1 cellular context compared by ENCODE assay signal in genomic region chr16:46853713-46854443, GRCh38.
TF ChIP-seq lines count a peak whose summit lies in the region.

No MANE protein-coding gene starts in this region.

TF ChIP-seq in HEK293, 187 proteins besides CTCF, POLR2A, EP300 and RAD21 (continued from another document):
- no peak for TF ChIP-seq ZNF280D (tag by site-specific recombination; IDR thresholded peaks at IDR 0.05)
- TF ChIP-seq ZNF292 (tag by site-specific recombination; IDR thresholded peaks at IDR 0.05; ENCODE audit: borderline replicate concordance, low read depth), result no peak
- no peak for TF ChIP-seq ZNF341 (tag by site-specific recombination; IDR thresholded peaks at IDR 0.05; ENCODE audit: low read depth)
- TF ChIP-seq ZNF544 (tag by site-specific recombination; IDR thresholded peaks at IDR 0.05), result no peak
- TF ChIP-seq ZNF26 (tag by site-specific recombination; IDR thresholded peaks at IDR 0.05), result no peak
- no peak for TF ChIP-seq ZFP3 (tag by site-specific recombination; IDR thresholded peaks at IDR 0.05; ENCODE audit: low read depth)
- no peak for TF ChIP-seq ZNF16 (tag by site-specific recombination; IDR thresholded peaks at IDR 0.05; ENCODE audit: low read depth)
- no peak for TF ChIP-seq ZNF777 (tag by site-specific recombination; IDR thresholded peaks at IDR 0.05; ENCODE audit: borderline replicate concordance)
- no peak for TF ChIP-seq ZXDB (tag by site-specific recombination; IDR thresholded peaks at IDR 0.05)
- TF ChIP-seq, protein P1, sequence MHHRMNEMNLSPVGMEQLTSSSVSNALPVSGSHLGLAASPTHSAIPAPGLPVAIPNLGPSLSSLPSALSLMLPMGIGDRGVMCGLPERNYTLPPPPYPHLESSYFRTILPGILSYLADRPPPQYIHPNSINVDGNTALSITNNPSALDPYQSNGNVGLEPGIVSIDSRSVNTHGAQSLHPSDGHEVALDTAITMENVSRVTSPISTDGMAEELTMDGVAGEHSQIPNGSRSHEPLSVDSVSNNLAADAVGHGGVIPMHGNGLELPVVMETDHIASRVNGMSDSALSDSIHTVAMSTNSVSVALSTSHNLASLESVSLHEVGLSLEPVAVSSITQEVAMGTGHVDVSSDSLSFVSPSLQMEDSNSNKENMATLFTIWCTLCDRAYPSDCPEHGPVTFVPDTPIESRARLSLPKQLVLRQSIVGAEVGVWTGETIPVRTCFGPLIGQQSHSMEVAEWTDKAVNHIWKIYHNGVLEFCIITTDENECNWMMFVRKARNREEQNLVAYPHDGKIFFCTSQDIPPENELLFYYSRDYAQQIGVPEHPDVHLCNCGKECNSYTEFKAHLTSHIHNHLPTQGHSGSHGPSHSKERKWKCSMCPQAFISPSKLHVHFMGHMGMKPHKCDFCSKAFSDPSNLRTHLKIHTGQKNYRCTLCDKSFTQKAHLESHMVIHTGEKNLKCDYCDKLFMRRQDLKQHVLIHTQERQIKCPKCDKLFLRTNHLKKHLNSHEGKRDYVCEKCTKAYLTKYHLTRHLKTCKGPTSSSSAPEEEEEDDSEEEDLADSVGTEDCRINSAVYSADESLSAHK (tag by site-specific recombination; IDR thresholded peaks at IDR 0.05), result no peak
- TF ChIP-seq ZNF501 (tag by site-specific recombination; IDR thresholded peaks at IDR 0.05), result no peak
- TF ChIP-seq ZNF324 (tag by site-specific recombination; IDR thresholded peaks at IDR 0.05), result no peak
- TF ChIP-seq ZNF571 (tag by site-specific recombination; IDR thresholded peaks at IDR 0.05), result no peak
- no peak for TF ChIP-seq ZSCAN4 (tag by site-specific recombination; IDR thresholded peaks at IDR 0.05)
- TF ChIP-seq ZNF132 (tag by site-specific recombination; IDR thresholded peaks at IDR 0.05; ENCODE audit: borderline replicate concordance), result no peak
- TF ChIP-seq ZSCAN16 (tag by site-specific recombination; IDR thresholded peaks at IDR 0.05), result no peak
- no peak for TF ChIP-seq ZNF274 (IDR thresholded peaks at IDR 0.05; ENCODE audit: low read length)
- no peak for TF ChIP-seq ZNF274 (tag by site-specific recombination; IDR thresholded peaks at IDR 0.05; ENCODE audit: borderline replicate concordance)
- TF ChIP-seq, protein P2, sequence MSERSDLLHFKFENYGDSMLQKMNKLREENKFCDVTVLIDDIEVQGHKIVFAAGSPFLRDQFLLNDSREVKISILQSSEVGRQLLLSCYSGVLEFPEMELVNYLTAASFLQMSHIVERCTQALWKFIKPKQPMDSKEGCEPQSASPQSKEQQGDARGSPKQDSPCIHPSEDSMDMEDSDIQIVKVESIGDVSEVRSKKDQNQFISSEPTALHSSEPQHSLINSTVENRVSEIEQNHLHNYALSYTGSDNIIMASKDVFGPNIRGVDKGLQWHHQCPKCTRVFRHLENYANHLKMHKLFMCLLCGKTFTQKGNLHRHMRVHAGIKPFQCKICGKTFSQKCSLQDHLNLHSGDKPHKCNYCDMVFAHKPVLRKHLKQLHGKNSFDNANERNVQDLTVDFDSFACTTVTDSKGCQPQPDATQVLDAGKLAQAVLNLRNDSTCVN (tag by site-specific recombination; optimal IDR thresholded peaks at IDR 0.05), result no peak
- no peak for TF ChIP-seq HOXA7 (CRISPR knock-in tag; IDR thresholded peaks at IDR 0.05; ENCODE audit: borderline replicate concordance)
- TF ChIP-seq ZNF654 (tag by site-specific recombination; IDR thresholded peaks at IDR 0.05; ENCODE audit: low read depth), result peak; percentile 85
- TF ChIP-seq ZNF558 (tag by site-specific recombination; IDR thresholded peaks at IDR 0.05), result no peak
- TF ChIP-seq ZNF561 (tag by site-specific recombination; IDR thresholded peaks at IDR 0.05; ENCODE audit: borderline replicate concordance), result no peak
- no peak for TF ChIP-seq ZNF184 (tag by site-specific recombination; IDR thresholded peaks at IDR 0.05)
- no peak for TF ChIP-seq AEBP2 (tag by site-specific recombination; IDR thresholded peaks at IDR 0.05; ENCODE audit: borderline replicate concordance)
- TF ChIP-seq, protein P3, sequence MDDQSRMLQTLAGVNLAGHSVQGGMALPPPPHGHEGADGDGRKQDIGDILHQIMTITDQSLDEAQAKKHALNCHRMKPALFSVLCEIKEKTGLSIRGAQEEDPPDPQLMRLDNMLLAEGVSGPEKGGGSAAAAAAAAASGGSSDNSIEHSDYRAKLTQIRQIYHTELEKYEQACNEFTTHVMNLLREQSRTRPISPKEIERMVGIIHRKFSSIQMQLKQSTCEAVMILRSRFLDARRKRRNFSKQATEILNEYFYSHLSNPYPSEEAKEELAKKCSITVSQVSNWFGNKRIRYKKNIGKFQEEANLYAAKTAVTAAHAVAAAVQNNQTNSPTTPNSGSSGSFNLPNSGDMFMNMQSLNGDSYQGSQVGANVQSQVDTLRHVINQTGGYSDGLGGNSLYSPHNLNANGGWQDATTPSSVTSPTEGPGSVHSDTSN (CRISPR knock-in tag; IDR thresholded peaks at IDR 0.05), result no peak
- TF ChIP-seq ZNF2 (tag by site-specific recombination; IDR thresholded peaks at IDR 0.05), result 0 out of 2 replicates have a peak, but pooled peaks have one; percentile 26
- TF ChIP-seq SCRT1 (tag by site-specific recombination; IDR thresholded peaks at IDR 0.05; ENCODE audit: borderline replicate concordance), result peak; percentile 95
- peak; percentile 81 for TF ChIP-seq ZNF660 (tag by site-specific recombination; IDR thresholded peaks at IDR 0.05)
- TF ChIP-seq ZNF10 (tag by site-specific recombination; IDR thresholded peaks at IDR 0.05), result no peak
- TF ChIP-seq ZIC2 (tag by site-specific recombination; IDR thresholded peaks at IDR 0.05), result peak; percentile 79
- peak; percentile 98 for TF ChIP-seq SCRT2 (tag by site-specific recombination; IDR thresholded peaks at IDR 0.05)
- no peak for TF ChIP-seq ZNF514 (tag by site-specific recombination; IDR thresholded peaks at IDR 0.05)
- no peak for TF ChIP-seq ZNF394 (tag by site-specific recombination; IDR thresholded peaks at IDR 0.05; ENCODE audit: borderline replicate concordance)
